ENCODE assay signal across 8 cellular contexts in the genomic region with DNA sequence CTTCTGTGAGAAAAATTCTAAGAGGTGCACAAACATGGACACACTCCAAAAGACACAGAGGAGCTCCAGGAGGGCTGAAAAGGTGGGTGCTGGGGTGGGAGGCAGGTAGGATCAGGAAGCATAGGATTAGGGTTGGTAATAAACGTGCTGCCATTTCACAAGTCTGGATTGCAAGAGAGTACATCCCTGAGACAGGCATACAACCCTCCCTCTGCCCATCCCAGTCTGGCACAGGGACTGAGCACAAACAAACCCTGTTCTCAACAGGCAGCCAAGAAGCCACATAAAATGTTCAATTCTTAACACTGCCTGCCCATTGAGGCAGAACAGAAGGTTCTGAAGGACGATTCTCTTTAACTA. TPM values are rescaled to one million over a fixed set of nuclear protein-coding genes. Genes with fewer than 3 reads are reported as not detected.
A peak's percentile ranks its signal among the peaks of the same experiment; 100 is the strongest.
DNase-seq lines count a peak whose midpoint lies in the region; ATAC-seq and TF ChIP-seq lines count a peak whose summit lies in the region.

No MANE protein-coding gene starts in this region.

- DNase-seq in kidney epithelial cell (ENCODE audit: low read depth) (peak; percentile 34), ACHN (no peak), germinal center (ENCODE audit: low spot score) (no peak)
- DNase-seq in effector CD4-positive, alpha-beta T cell: no peak

- H3K4me3 ChIP-seq in WI38 (ENCODE audit: low read depth, low read length): peak overlapping the region; percentile 38
- H3K4me3 ChIP-seq in kidney epithelial cell (ENCODE audit: low read depth, low read length): no peak overlapping the region

- ATAC-seq in GM18517 (IDR thresholded peaks at IDR 0.05; ENCODE audit: unreplicated experiment): peak; percentile 9
- ATAC-seq in HG02798 (IDR thresholded peaks at IDR 0.05; ENCODE audit: poor library complexity, unreplicated experiment): peak; percentile 29
- no peak for ATAC-seq in HG03469 (IDR thresholded peaks at IDR 0.05; ENCODE audit: unreplicated experiment)

- TF ChIP-seq CTCF in WI38 (IDR thresholded peaks at IDR 0.05; ENCODE audit: low read depth, low read length) (no peak), kidney epithelial cell (IDR thresholded peaks at IDR 0.05; ENCODE audit: insufficient read depth, low read length, poor library complexity, severe bottlenecking) (no peak)

- in situ Hi-C loops in ACHN (cut with HindIII; ENCODE audit: low pct_ligation_motif_present, low pct_unique_long_range_greater_than_20kb, low sequenced_read_pairs): no loop called here

- H3K36me3 ChIP-seq in kidney epithelial cell (ENCODE audit: control insufficient read depth, insufficient read depth, low read length): no peaks in the 10 kb centered on the region

- no peaks in the 10 kb centered on the region for H3K27me3 ChIP-seq in kidney epithelial cell (ENCODE audit: control insufficient read depth, insufficient read depth, low read length)

RNA-seq across cellular contexts. Expression of a gene that starts 18.5 kb away (rescaled TPM):
- total RNA-seq in kidney epithelial cell: 44.8 and 48.1 TPM in 2 replicates
